Comparison of ENCODE assay signal across 2 cellular contexts in the genomic region with DNA sequence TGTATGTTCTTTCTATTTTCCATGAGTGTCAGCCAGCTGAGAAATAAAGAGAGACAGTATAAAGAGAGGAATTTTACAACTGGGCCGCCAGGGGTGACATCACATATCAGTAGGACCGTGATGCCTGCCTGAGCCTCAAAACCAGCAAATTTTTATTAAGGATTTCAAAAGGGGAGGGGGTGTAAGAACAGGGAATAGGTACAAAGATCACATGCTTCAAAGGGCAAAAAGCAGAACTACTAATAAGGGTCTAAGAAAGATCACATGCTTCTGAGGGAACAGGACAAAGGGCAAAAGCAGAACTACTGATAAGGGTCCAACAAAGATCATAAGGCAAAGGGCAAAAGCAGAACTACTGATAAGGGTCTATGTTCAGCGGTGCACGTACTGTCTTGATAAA. TPM values are rescaled to one million over a fixed set of nuclear protein-coding genes. Genes with fewer than 3 reads are reported as not detected.
"Had no signal": no experiment of that assay in that cellular context is flagged by ENCODE, and none has a peak within 500 bp of the region (broad histone marks: within the 10 kb centered on the region; RNA-seq: fewer than 3 reads in every experiment).

No MANE protein-coding gene starts in this region.

RNA-seq across cellular contexts. Expression of a gene that starts 43.5 kb away (rescaled TPM):
- total RNA-seq: G401 had no signal

RNA-seq across cellular contexts. Expression of a gene that starts 47.3 kb away (rescaled TPM):
- total RNA-seq: G401, GM12878 had no signal

RNA-seq across cellular contexts. Expression of a gene that starts 58.9 kb away (rescaled TPM):
- total RNA-seq: G401, GM12878 had no signal
